Comparison of ENCODE assay signal across 8 cellular contexts in the genomic region with DNA sequence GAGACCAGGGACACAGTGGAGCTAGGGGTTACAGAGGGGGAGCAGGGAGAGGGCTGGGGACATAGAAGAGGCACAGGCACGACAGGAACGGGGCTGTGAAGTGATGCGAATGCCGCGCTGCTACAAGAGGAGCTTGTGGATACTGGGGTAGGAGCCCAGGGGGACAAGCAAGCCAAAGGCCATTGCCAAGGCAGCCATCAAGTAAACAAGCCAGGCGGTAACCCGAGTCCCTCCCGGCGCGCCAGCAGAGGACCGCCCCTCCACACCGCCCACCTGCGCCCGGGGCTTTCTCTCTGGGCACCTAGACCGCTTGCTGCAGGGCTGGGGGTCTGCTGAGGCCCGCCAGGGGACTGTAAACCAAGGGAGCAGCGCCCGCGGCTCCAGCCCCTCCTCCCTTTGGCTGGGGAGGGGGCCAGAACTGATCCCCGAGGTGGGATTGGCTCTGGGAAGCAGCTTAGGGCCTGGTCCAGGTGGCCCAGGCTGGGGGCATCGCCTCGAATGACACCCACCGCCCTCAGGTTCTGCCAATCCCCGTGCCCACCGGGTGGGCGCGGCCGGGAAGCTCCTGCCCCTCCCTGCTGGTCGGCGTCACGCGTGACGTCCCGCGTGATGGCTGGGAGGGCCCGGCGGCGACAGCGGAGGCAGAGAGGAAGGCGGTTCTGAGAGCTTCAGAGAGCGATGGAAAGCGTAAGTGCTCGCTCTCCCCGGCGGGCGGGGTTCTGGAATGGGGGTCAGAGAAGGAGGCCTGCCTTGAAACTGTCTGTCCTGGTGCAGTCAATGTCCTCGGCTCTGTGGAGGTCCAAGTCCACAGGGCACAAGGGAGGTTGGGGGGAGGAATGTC. TPM values are rescaled to one million over a fixed set of nuclear protein-coding genes. Genes with fewer than 3 reads are reported as not detected.
DNase-seq lines count a peak whose midpoint lies in the region; ATAC-seq and TF ChIP-seq lines count a peak whose summit lies in the region.

No MANE protein-coding gene starts in this region.

- H3K27ac Mint-ChIP-seq in nephron, result peak overlapping the region; percentile 54 to 86 (median 65)

- ATAC-seq in HG03039 (IDR thresholded peaks at IDR 0.05; ENCODE audit: unreplicated experiment), result peak; percentile 37
- no peak for ATAC-seq in GM19467 (IDR thresholded peaks at IDR 0.05; ENCODE audit: unreplicated experiment)

- no peaks in the 10 kb centered on the region for H3K9me3 Mint-ChIP-seq in nephron

- in situ Hi-C loops in Caki2 (cut with HindIII; ENCODE audit: low pct_unique_long_range_greater_than_20kb, low sequenced_read_pairs), result no loop called here

- peak overlapping the region; percentile 72 to 86 (median 86) for H3K4me3 Mint-ChIP-seq in nephron

- DNase-seq in Caki2 (ENCODE audit: low read depth), result peak; percentile 66
- peak; percentile 60 for DNase-seq in RKO (ENCODE audit: low spot score)
- peak; percentile 78 for DNase-seq in activated gamma-delta T cell (lab: John Stamatoyannopoulos, UW)
- DNase-seq in fibroblast of the aortic adventitia (ENCODE audit: low read depth), result peak; percentile 68
- peak; percentile 76 to 86 (median 82) for DNase-seq in stimulated activated naive CD4-positive, alpha-beta T cell (lab: John Stamatoyannopoulos, UW)

- peak overlapping the region; percentile 92 for H3K4me3 ChIP-seq in fibroblast of the aortic adventitia (ENCODE audit: low read depth, low read length)

- TF ChIP-seq CTCF in fibroblast of the aortic adventitia (IDR thresholded peaks at IDR 0.05; ENCODE audit: insufficient read depth, low read length) (no peak), nephron (IDR thresholded peaks at IDR 0.05; ENCODE audit: unreplicated experiment in 3 of 3) (no peak)

- peaks cover 47% of the 10 kb centered on the region for H3K27me3 Mint-ChIP-seq in nephron (ENCODE audit: low read depth)

- H3K4me1 Mint-ChIP-seq in nephron, result peaks cover 36% of the 10 kb centered on the region

- H3K36me3 Mint-ChIP-seq in nephron (ENCODE audit: low read depth), result no peaks in the 10 kb centered on the region

RNA-seq across cellular contexts. Expression of a gene that starts 1.0 kb away (rescaled TPM):
- total RNA-seq in Caki2 (2014; rRNA removed; shearing (Covaris generic); ENCODE audit: low replicate concordance), result 46.5 and 48.4 TPM in 2 replicates
- total RNA-seq in fibroblast of the aortic adventitia (ENCODE audit: low replicate concordance), result 56.6 and 83.2 TPM in 2 replicates

RNA-seq across cellular contexts. Expression of a gene that starts 1.1 kb away (rescaled TPM):
- 0.51 and 5.3 TPM in 2 replicates for total RNA-seq in Caki2 (2014; rRNA removed; shearing (Covaris generic); ENCODE audit: low replicate concordance)
- total RNA-seq in fibroblast of the aortic adventitia (ENCODE audit: low replicate concordance), result 0.16 and 0.27 TPM in 2 replicates

RNA-seq across cellular contexts. Expression of a gene that starts 29.8 kb away (rescaled TPM):
- total RNA-seq in Caki2 (2014; rRNA removed; shearing (Covaris generic); ENCODE audit: low replicate concordance), result 35.4 and 44.5 TPM in 2 replicates
- 62.4 and 71.5 TPM in 2 replicates for total RNA-seq in fibroblast of the aortic adventitia (ENCODE audit: low replicate concordance)

RNA-seq across cellular contexts. Expression of a gene that starts 32.4 kb away (rescaled TPM):
- 35.5 and 37.2 TPM in 2 replicates for total RNA-seq in Caki2 (2014; rRNA removed; shearing (Covaris generic); ENCODE audit: low replicate concordance)
- 91.7 and 175 TPM in 2 replicates for total RNA-seq in fibroblast of the aortic adventitia (ENCODE audit: low replicate concordance)

RNA-seq across cellular contexts. Expression of a gene that starts 44.7 kb away (rescaled TPM):
- total RNA-seq in Caki2 (2014; rRNA removed; shearing (Covaris generic); ENCODE audit: low replicate concordance), result 5.2 and 10.7 TPM in 2 replicates
- total RNA-seq in fibroblast of the aortic adventitia (ENCODE audit: low replicate concordance), result 4.1 and 4.8 TPM in 2 replicates
